8 cellular contexts compared by ENCODE assay signal in genomic region chr3:49722896-49723295, GRCh38. TPM values are rescaled to one million over a fixed set of nuclear protein-coding genes. Genes with fewer than 3 reads are reported as not detected.
DNase-seq lines count a peak whose midpoint lies in the region; ATAC-seq and TF ChIP-seq lines count a peak whose summit lies in the region.

No MANE protein-coding gene starts in this region.

- peaks cover 18% of the 10 kb centered on the region for H3K79me2 ChIP-seq in HCT116 (ENCODE audit: insufficient read depth, low read length)

- H3K27me3 ChIP-seq in HCT116 (ENCODE audit: insufficient read depth, low read length) (no peaks in the 10 kb centered on the region), spleen (replicated peaks in 1 of 7) (no peaks in the 10 kb centered on the region)

- H3K4me1 ChIP-seq in HCT116 (ENCODE audit: control insufficient read depth in 1 of 2, insufficient read depth in 2 of 2, low read length in 2 of 2) (peaks cover 13 to 37% of the 10 kb centered on the region in 2 experiments; a peak in 3 of 4 replicates), spleen (peaks cover 27 to 82% (median 47%) of the 10 kb centered on the region in 6 donors)

- RAD21 ChIA-PET in HCT116 (lab: Charles Lee; ENCODE audit: low non-redundant PET in 1 of 2, low total read pairs in 2 of 2, uncharacterized antibody in 2 of 2, unreplicated experiment in 2 of 2), result interaction anchor here in 1 of 2 experiments (0.7 kb wide), 1 partner anchor 140 kb away, joined by 3 read pairs; no protein-coding TSS in a partner anchor

- DNase-seq in HCT116 (ENCODE audit: low read depth, low spot score) (no peak), spleen (peak; percentile 83), HUDEP-2 (lab: John Stamatoyannopoulos, UW; ENCODE audit: unreplicated experiment in 76 of 76) (no peak), iPS-NIHi11 (ENCODE audit: low spot score) (no peak)
- DNase-seq in activated T-helper 1 cell treated with anti-CD3 and anti-CD28 coated beads, Interleukin-12 subunit alpha, Interleukin-12 subunit beta, Interleukin-2, Interleukin-4 antibody, amounts not matched to agents 30 ng/mL and 10 ng/mL and 1 ng/mL, durations not matched to agents 14 hours and 24 hours and 36 hours (ENCODE audit: low spot score), result no peak

- H2AFZ ChIP-seq in HCT116 (ENCODE audit: low read depth, low read length, poor library complexity, severe bottlenecking), result no peak overlapping the region

- no peak for ATAC-seq in HCT116
- ATAC-seq in HG03460 (IDR thresholded peaks at IDR 0.05; ENCODE audit: unreplicated experiment), result no peak
- no peak for ATAC-seq in GM19467 (IDR thresholded peaks at IDR 0.05; ENCODE audit: unreplicated experiment)

- H3K4me2 ChIP-seq in HCT116 (ENCODE audit: low read length), result peak overlapping the region; percentile 92

- H3K27ac ChIP-seq in HCT116 (ENCODE audit: low read depth, low read length) (peak overlapping the region; percentile 92), spleen (peak overlapping the region; percentile 79 to 98 (median 94))

- BruUV-seq in HCT116 (replicated peaks; lab: Mats Ljungman, UMichigan), result no TSS peak

- H3K9me3 Mint-ChIP-seq in activated T-helper 1 cell treated with anti-CD3 and anti-CD28 coated beads, Interleukin-12 subunit alpha, Interleukin-12 subunit beta, Interleukin-2, Interleukin-4 antibody, amounts not matched to agents 30 ng/mL and 10 ng/mL and 1 ng/mL, durations not matched to agents 14 hours and 24 hours and 36 hours, result no peaks in the 10 kb centered on the region

- POLR2A ChIA-PET in HCT116 (lab: Charles Lee), result interaction anchor here (0.6 kb wide), 1 partner anchor 183 kb away, joined by 3 read pairs; no protein-coding TSS in a partner anchor

- intact Hi-C loops in HCT116 (cut with micrococcal nuclease), result loop anchor here (5.0 kb wide), 1 partner anchor 114 kb away; no protein-coding TSS in a partner anchor
- intact Hi-C loops in activated T-helper 1 cell treated with anti-CD3 and anti-CD28 coated beads, Interleukin-12 subunit alpha, Interleukin-12 subunit beta, Interleukin-2, Interleukin-4 antibody, amounts not matched to agents 30 ng/mL and 10 ng/mL and 1 ng/mL, durations not matched to agents 14 hours and 24 hours and 36 hours (cut with micrococcal nuclease), result loop anchor here (1.0 to 5.0 kb wide), 3 partner anchors 49 to 514 kb away; partner anchors contain the start of genes APEH and GNAI2
- intact Hi-C loops in spleen (cut with DNase I; ENCODE audit: low total_unique reads), result no loop called here

- H3K27ac Mint-ChIP-seq in activated T-helper 1 cell treated with anti-CD3 and anti-CD28 coated beads, Interleukin-12 subunit alpha, Interleukin-12 subunit beta, Interleukin-2, Interleukin-4 antibody, amounts not matched to agents 30 ng/mL and 10 ng/mL and 1 ng/mL, durations not matched to agents 14 hours and 24 hours and 36 hours, result peak overlapping the region; percentile 95

- no peaks in the 10 kb centered on the region for H4K20me1 ChIP-seq in HCT116 (ENCODE audit: insufficient read depth)

- TF ChIP-seq CTCF in HCT116 (IDR thresholded peaks at IDR 0.05 in 2 of 3, conservative IDR thresholded peaks at IDR 0.05 in 1 of 3; ENCODE audit: borderline replicate concordance in 1 of 3, insufficient read depth in 1 of 3, low read depth in 2 of 3, low read length in 2 of 3), result no peak
- no peak for TF ChIP-seq CTCF in spleen (IDR thresholded peaks at IDR 0.05 in 8 of 11, conservative IDR thresholded peaks at IDR 0.05 in 3 of 11)

- peaks cover 17% of the 10 kb centered on the region for H3K36me3 Mint-ChIP-seq in activated T-helper 1 cell treated with anti-CD3 and anti-CD28 coated beads, Interleukin-12 subunit alpha, Interleukin-12 subunit beta, Interleukin-2, Interleukin-4 antibody, amounts not matched to agents 30 ng/mL and 10 ng/mL and 1 ng/mL, durations not matched to agents 14 hours and 24 hours and 36 hours (ENCODE audit: low read depth)

- TF ChIP-seq RAD21 in HCT116 (IDR thresholded peaks at IDR 0.05; ENCODE audit: low read depth), result no peak

- H3K27me3 Mint-ChIP-seq in activated T-helper 1 cell treated with anti-CD3 and anti-CD28 coated beads, Interleukin-12 subunit alpha, Interleukin-12 subunit beta, Interleukin-2, Interleukin-4 antibody, amounts not matched to agents 30 ng/mL and 10 ng/mL and 1 ng/mL, durations not matched to agents 14 hours and 24 hours and 36 hours (ENCODE audit: insufficient read depth), result no peaks in the 10 kb centered on the region

- 65 to 78% (median 69%) methylated on average over 8 of the region's 8 CpGs for WGBS in spleen, 5 donors

- H3K4me3 Mint-ChIP-seq in activated T-helper 1 cell treated with anti-CD3 and anti-CD28 coated beads, Interleukin-12 subunit alpha, Interleukin-12 subunit beta, Interleukin-2, Interleukin-4 antibody, amounts not matched to agents 30 ng/mL and 10 ng/mL and 1 ng/mL, durations not matched to agents 14 hours and 24 hours and 36 hours, result peak overlapping the region; percentile 95

- H3K9me2 ChIP-seq in HCT116 (ENCODE audit: insufficient read depth), result no peaks in the 10 kb centered on the region

- H3K9me3 ChIP-seq in HCT116 (ENCODE audit: control insufficient read depth in 1 of 2, insufficient read depth in 1 of 2, low read depth in 1 of 2, low read length in 2 of 2) (no peaks in the 10 kb centered on the region), spleen (no peaks in the 10 kb centered on the region)

- peaks cover 4 to 27% of the 10 kb centered on the region in 2 experiments; a peak in 2 of 4 replicates for H3K36me3 ChIP-seq in HCT116 (ENCODE audit: control insufficient read depth in 1 of 2, insufficient read depth in 2 of 2, low read length in 2 of 2)
- H3K36me3 ChIP-seq in spleen, result peaks cover 3 to 61% (median 36%) of the 10 kb centered on the region in 6 donors

- H3K9ac ChIP-seq in HCT116 (ENCODE audit: low read length), result peak overlapping the region; percentile 99

- CTCF ChIA-PET in HCT116 (lab: Charles Lee), result no interaction called here

- H3K4me3 ChIP-seq in HCT116 (replicated peaks in 1 of 2; ENCODE audit: low read depth in 1 of 2, low read length in 2 of 2), result peak overlapping the region; percentile 95
- H3K4me3 ChIP-seq in iPS-11a (ENCODE audit: low read depth, low read length), result peak overlapping the region; percentile 99
- H3K4me3 ChIP-seq in spleen, result peak overlapping the region in 7 of 8 donors; percentile 87 to 100 (median 92)

- TF ChIP-seq POLR2A in HCT116 (IDR thresholded peaks at IDR 0.05; ENCODE audit: borderline replicate concordance, extremely low read depth, insufficient read depth, insufficient read length), result no peak
- TF ChIP-seq POLR2A in spleen (IDR thresholded peaks at IDR 0.05), result no peak

- H3K4me1 Mint-ChIP-seq in activated T-helper 1 cell treated with anti-CD3 and anti-CD28 coated beads, Interleukin-12 subunit alpha, Interleukin-12 subunit beta, Interleukin-2, Interleukin-4 antibody, amounts not matched to agents 30 ng/mL and 10 ng/mL and 1 ng/mL, durations not matched to agents 14 hours and 24 hours and 36 hours (ENCODE audit: low read depth), result peaks cover 40% of the 10 kb centered on the region

RNA-seq across cellular contexts. Expression of gene GMPPB, which starts 0.9 kb away (rescaled TPM):
- total RNA-seq in HCT116 (2021; ENCODE audit: unreplicated experiment), result 24.1 TPM
- 18.6 and 26.6 TPM in 2 replicates for polyA plus RNA-seq in HCT116 (2012)
- 49.1 and 49.2 TPM in 2 replicates for total RNA-seq in activated T-helper 1 cell treated with anti-CD3 and anti-CD28 coated beads, Interleukin-12 subunit alpha, Interleukin-12 subunit beta, Interleukin-2, Interleukin-4 antibody, amounts not matched to agents 30 ng/mL and 10 ng/mL and 1 ng/mL, durations not matched to agents 14 hours and 24 hours and 36 hours
- total RNA-seq in spleen, result 10 to 100 TPM; 24.0 to 34.3 (median 30.0) TPM
- polyA plus RNA-seq in spleen, result 10 to 100 TPM; 10.8 to 21.2 (median 11.1) TPM

RNA-seq across cellular contexts. Expression of gene AMIGO3, which starts 3.4 kb away (rescaled TPM):
- total RNA-seq in HCT116 (2021; ENCODE audit: unreplicated experiment) (0.32 TPM), spleen (1 to 10 TPM in 2 of 7 donors, under 1 TPM in 1, not detected in 4; 0.23 to 1.6 (median 1.4) TPM)
- 1.1 and 1.3 TPM in 2 replicates for polyA plus RNA-seq in HCT116 (2012)
- total RNA-seq in activated T-helper 1 cell treated with anti-CD3 and anti-CD28 coated beads, Interleukin-12 subunit alpha, Interleukin-12 subunit beta, Interleukin-2, Interleukin-4 antibody, amounts not matched to agents 30 ng/mL and 10 ng/mL and 1 ng/mL, durations not matched to agents 14 hours and 24 hours and 36 hours, result 0.39 TPM in 1 of 2 replicates, not detected in the other
- polyA plus RNA-seq in spleen, result 1 to 10 TPM in 1 of 3 donors, under 1 TPM in 2; 0.52 to 1.1 (median 0.79) TPM

RNA-seq across cellular contexts. Expression of gene RNF123, which starts 33.5 kb away (rescaled TPM):
- 71.9 TPM for total RNA-seq in HCT116 (2021; ENCODE audit: unreplicated experiment)
- polyA plus RNA-seq in HCT116 (2012), result 49.7 and 51.5 TPM in 2 replicates
- total RNA-seq in activated T-helper 1 cell treated with anti-CD3 and anti-CD28 coated beads, Interleukin-12 subunit alpha, Interleukin-12 subunit beta, Interleukin-2, Interleukin-4 antibody, amounts not matched to agents 30 ng/mL and 10 ng/mL and 1 ng/mL, durations not matched to agents 14 hours and 24 hours and 36 hours, result 53.8 and 54.3 TPM in 2 replicates
- total RNA-seq in spleen, result 10 to 100 TPM; 34.9 to 57.5 (median 48.1) TPM
- 10 to 100 TPM; 11.6 to 22.5 (median 18.0) TPM for polyA plus RNA-seq in spleen

RNA-seq across cellular contexts. Expression of gene MST1, which starts 33.6 kb away (rescaled TPM):
- total RNA-seq in HCT116 (2021; ENCODE audit: unreplicated experiment) (15.4 TPM), spleen (10 to 100 TPM; 17.0 to 26.9 (median 21.1) TPM)
- polyA plus RNA-seq in HCT116 (2012), result 11.6 and 11.8 TPM in 2 replicates
- total RNA-seq in activated T-helper 1 cell treated with anti-CD3 and anti-CD28 coated beads, Interleukin-12 subunit alpha, Interleukin-12 subunit beta, Interleukin-2, Interleukin-4 antibody, amounts not matched to agents 30 ng/mL and 10 ng/mL and 1 ng/mL, durations not matched to agents 14 hours and 24 hours and 36 hours, result 6.5 and 8.2 TPM in 2 replicates
- polyA plus RNA-seq in spleen, result 10 to 100 TPM; 28.0 to 65.8 (median 43.4) TPM

RNA-seq across cellular contexts. Expression of gene APEH, which starts 48.7 kb away (rescaled TPM):
- 246 TPM for total RNA-seq in HCT116 (2021; ENCODE audit: unreplicated experiment)
- polyA plus RNA-seq in HCT116 (2012), result 185 and 207 TPM in 2 replicates
- 113 and 115 TPM in 2 replicates for total RNA-seq in activated T-helper 1 cell treated with anti-CD3 and anti-CD28 coated beads, Interleukin-12 subunit alpha, Interleukin-12 subunit beta, Interleukin-2, Interleukin-4 antibody, amounts not matched to agents 30 ng/mL and 10 ng/mL and 1 ng/mL, durations not matched to agents 14 hours and 24 hours and 36 hours
- total RNA-seq in spleen, result 10 to 100 TPM; 63.1 to 89.5 (median 78.7) TPM
- polyA plus RNA-seq in spleen, result 10 to 100 TPM; 29.6 to 46.0 (median 42.7) TPM
